Comparison of ENCODE assay signal across 23 cellular contexts in genomic region chr7:25119102-25119501, GRCh38. TPM values are rescaled to one million over a fixed set of nuclear protein-coding genes. Genes with fewer than 3 reads are reported as not detected.
DNase-seq lines count a peak whose midpoint lies in the region; ATAC-seq, FAIRE-seq and TF ChIP-seq lines count a peak whose summit lies in the region.
"Had no signal": no experiment of that assay in that cellular context is flagged by ENCODE, and none has a peak within 500 bp of the region (broad histone marks: within the 10 kb centered on the region; RNA-seq: fewer than 3 reads in every experiment).

No MANE protein-coding gene starts in this region.

- peaks cover 49% of the 10 kb centered on the region for H3K4me1 Mint-ChIP-seq in activated naive CD8-positive, alpha-beta T cell (ENCODE audit: low read depth)
- peaks cover 27 to 64% of the 10 kb centered on the region in 2 donors for H3K4me1 Mint-ChIP-seq in stimulated activated naive B cell treated with anti-CD40 and anti-IgM and Interleukin-4, amounts not matched to agents 10 μg/mL and 1 μg/mL and 100 μg/mL, for 72 hours

- TF ChIP-seq POLR2A in HepG2 (IDR thresholded peaks at IDR 0.05; ENCODE audit: insufficient read depth in 1 of 2, low read depth in 2 of 2, low read length in 2 of 2), result no peak; a peak in 1 of 4 replicates
- no peak for TF ChIP-seq POLR2A in right lobe of liver (IDR thresholded peaks at IDR 0.05)
- TF ChIP-seq POLR2A in GM12891 (IDR thresholded peaks at IDR 0.05; ENCODE audit: low read depth, low read length), result no peak; the same call in 1 of the 2 replicates

- H3K9me3 ChIP-seq in HepG2 (ENCODE audit: low read length) (no peaks in the 10 kb centered on the region), right lobe of liver (no peaks in the 10 kb centered on the region)
- H3K9me3 ChIP-seq: SJSA1 had no signal

- no peak overlapping the region for H2AFZ ChIP-seq in HepG2 (ENCODE audit: low read length)

- DNase-seq in HepG2 (ENCODE audit: low spot score) (no peak), right lobe of liver (no peak), GM12891 (ENCODE audit: insufficient read length, low spot score) (no peak), GM19239 (ENCODE audit: insufficient read length, low spot score) (no peak)
- DNase-seq in stimulated activated naive B cell treated with anti-CD40 and anti-IgM and Interleukin-4, amounts not matched to agents 10 μg/mL and 1 μg/mL and 100 μg/mL, for 72 hours, result no peak
- DNase-seq: C1 segment of cervical spinal cord; CD8-positive, alpha-beta T cell; GF-D8; GOT3; HCEC 1CT; KG1; NCI-H1092 treated with DMSO at 0.1 percent for 48 hours; NCI-H146; NCI-H2029; NCI-H2227 treated with DMSO at 0.1 percent for 48 hours; NCI-H510A treated with DMSO at 0.1 percent for 48 hours; NCI-H748 treated with DMSO at 0.1 percent for 48 hours; NK-92 treated with Interleukin-12 subunit alpha and Interleukin-12 subunit beta, amount 100 ng/mL, for 24 hours had no signal

- TF ChIP-seq EP300 in HepG2 (IDR thresholded peaks at IDR 0.05; ENCODE audit: low read depth in 2 of 2, low read length in 2 of 2) (no peak), HepG2 (CRISPR knock-in tag; IDR thresholded peaks at IDR 0.05; ENCODE audit: borderline replicate concordance) (no peak)

- H4K20me1 ChIP-seq in HepG2 (ENCODE audit: insufficient read depth, low read length), result peaks cover 9% of the 10 kb centered on the region

- no peak overlapping the region for H3K9ac ChIP-seq in HepG2 (ENCODE audit: insufficient read depth, low read depth, low read length)

- peak overlapping the region; percentile 10 for H3K27ac Mint-ChIP-seq in activated naive CD8-positive, alpha-beta T cell
- no peak overlapping the region for H3K27ac Mint-ChIP-seq in stimulated activated naive B cell treated with anti-CD40 and anti-IgM and Interleukin-4, amounts not matched to agents 10 μg/mL and 1 μg/mL and 100 μg/mL, for 72 hours
- H3K27ac Mint-ChIP-seq: CD8-positive, alpha-beta T cell had no signal

- TF ChIP-seq CTCF in HepG2 (CRISPR knock-in tag; IDR thresholded peaks at IDR 0.05), result no peak
- TF ChIP-seq CTCF in right lobe of liver (IDR thresholded peaks at IDR 0.05), result no peak

- peaks cover 12% of the 10 kb centered on the region for H3K36me3 Mint-ChIP-seq in activated naive CD8-positive, alpha-beta T cell
- H3K36me3 Mint-ChIP-seq in stimulated activated naive B cell treated with anti-CD40 and anti-IgM and Interleukin-4, amounts not matched to agents 10 μg/mL and 1 μg/mL and 100 μg/mL, for 72 hours, result peaks cover 43 to 56% of the 10 kb centered on the region in 2 donors

- CTCF ChIA-PET in HepG2 (lab: Yijun Ruan, JAX; ENCODE audit: low intra/inter-chr PET ratio, low total read pairs), result no interaction called here

- no peak for FAIRE-seq in HepG2 (lab: Jason Lieb, UNC)
- peak; percentile 43 for FAIRE-seq in GM12891 (lab: Jason Lieb, UNC)
- no peak for FAIRE-seq in GM19239 (lab: Jason Lieb, UNC)
- FAIRE-seq: RCC 7860 had no signal

- H3K27me3 ChIP-seq in HepG2 (ENCODE audit: control insufficient read depth in 1 of 2, insufficient read depth in 2 of 2, low read length in 2 of 2), result no peaks in the 10 kb centered on the region; a peak in 1 of 5 replicates
- no peaks in the 10 kb centered on the region for H3K27me3 ChIP-seq in right lobe of liver
- H3K27me3 ChIP-seq: SJSA1 had no signal

- H3K79me2 ChIP-seq in HepG2 (ENCODE audit: insufficient read depth, low read length), result peaks cover 11% of the 10 kb centered on the region

- H3K27me3 Mint-ChIP-seq in activated naive CD8-positive, alpha-beta T cell, result no peaks in the 10 kb centered on the region
- H3K27me3 Mint-ChIP-seq in stimulated activated naive B cell treated with anti-CD40 and anti-IgM and Interleukin-4, amounts not matched to agents 10 μg/mL and 1 μg/mL and 100 μg/mL, for 72 hours, result no peaks in the 10 kb centered on the region

- TF ChIP-seq RAD21 in HepG2 (CRISPR knock-in tag; IDR thresholded peaks at IDR 0.05), result no peak

- H3K4me3 ChIP-seq in HepG2 (replicated peaks in 1 of 3; ENCODE audit: insufficient read depth in 1 of 3, low read depth in 2 of 3, low read length in 3 of 3) (no peak overlapping the region), right lobe of liver (no peak overlapping the region)
- H3K4me3 ChIP-seq: SJSA1 had no signal

- intact Hi-C loops in HepG2 (cut with micrococcal nuclease; ENCODE audit: unreplicated experiment), result no loop called here
- intact Hi-C loops in right lobe of liver (cut with DNase I), result no loop called here

- no TSS peak for BruUV-seq in HepG2 (replicated peaks; lab: Mats Ljungman, UMichigan)

- no peak overlapping the region for H3K4me2 ChIP-seq in HepG2 (ENCODE audit: low read depth, low read length)

- no peak overlapping the region for H3K4me3 Mint-ChIP-seq in activated naive CD8-positive, alpha-beta T cell
- H3K4me3 Mint-ChIP-seq in stimulated activated naive B cell treated with anti-CD40 and anti-IgM and Interleukin-4, amounts not matched to agents 10 μg/mL and 1 μg/mL and 100 μg/mL, for 72 hours, result peak overlapping the region; percentile 17 to 25
- H3K4me3 Mint-ChIP-seq: CD8-positive, alpha-beta T cell had no signal

- no peaks in the 10 kb centered on the region for H3K9me3 Mint-ChIP-seq in activated naive CD8-positive, alpha-beta T cell (ENCODE audit: low read depth)
- H3K9me3 Mint-ChIP-seq in stimulated activated naive B cell treated with anti-CD40 and anti-IgM and Interleukin-4, amounts not matched to agents 10 μg/mL and 1 μg/mL and 100 μg/mL, for 72 hours, result no peaks in the 10 kb centered on the region
- H3K9me3 Mint-ChIP-seq: CD8-positive, alpha-beta T cell had no signal

- POLR2A ChIA-PET in HepG2 (lab: Yijun Ruan, JAX), result no interaction called here

- in situ Hi-C loops in HepG2 (cut with HindIII; ENCODE audit: extremely low pct_ligation_motif_present, low pct_unique_long_range_greater_than_20kb), result no loop called here

- no peak overlapping the region for H3K27ac ChIP-seq in HepG2 (ENCODE audit: extremely low read length, insufficient read depth, low read length)
- H3K27ac ChIP-seq in right lobe of liver, result no peak overlapping the region
- H3K27ac ChIP-seq: HL-60, SJSA1 had no signal

- no peak for ATAC-seq in HepG2
- no peak for ATAC-seq in right lobe of liver
- ATAC-seq in stimulated activated naive B cell treated with anti-CD40 and anti-IgM and Interleukin-4, amounts not matched to agents 10 μg/mL and 1 μg/mL and 100 μg/mL, for 72 hours (replicated peaks), result no peak
- ATAC-seq in GM18909 (IDR thresholded peaks at IDR 0.05; ENCODE audit: poor library complexity, unreplicated experiment), result no peak
- ATAC-seq: CD8-positive, alpha-beta T cell had no signal

- H3K36me3 ChIP-seq in HepG2 (replicated peaks in 1 of 2; ENCODE audit: control insufficient read depth in 1 of 2, insufficient read depth in 2 of 2, low read length in 2 of 2) (peaks cover 2 to 25% of the 10 kb centered on the region in 2 experiments; a peak in 4 of 5 replicates), right lobe of liver (peaks cover 0 to 35% (median 12%) of the 10 kb centered on the region in 4 donors)

- H3K4me1 ChIP-seq in HepG2 (ENCODE audit: insufficient read depth, low read length) (peaks cover 26% of the 10 kb centered on the region), right lobe of liver (peaks cover 0 to 5% (median 5%) of the 10 kb centered on the region in 4 donors)

- WGBS in HepG2 (ENCODE audit: low lambda C conversion rate), result 96% methylated on average over 8 of the region's 8 CpGs
- 84% methylated on average over 8 of the region's 8 CpGs for WGBS in right lobe of liver (ENCODE audit: insufficient coverage, low coverage, low lambda C conversion rate, missing lambda C conversion rate)

TF ChIP-seq in HepG2, 621 proteins besides CTCF, POLR2A, EP300 and RAD21:
- no peak for TF ChIP-seq BHLHE40 (IDR thresholded peaks at IDR 0.05; ENCODE audit: low read length)
- TF ChIP-seq POLR2G (IDR thresholded peaks at IDR 0.05; ENCODE audit: low read depth, low read length), result peak; percentile 25

TF ChIP-seq in GM12891, 5 proteins besides CTCF, POLR2A, EP300 and RAD21:
- TF ChIP-seq SPI1 (IDR thresholded peaks at IDR 0.05; ENCODE audit: low read depth, low read length) (no peak), PAX5 (IDR thresholded peaks at IDR 0.05; ENCODE audit: insufficient read depth, low read length, severe bottlenecking) (no peak), POU2F2 (IDR thresholded peaks at IDR 0.05; ENCODE audit: low read depth, low read length) (no peak), POLR2AphosphoS5 (IDR thresholded peaks at IDR 0.05; ENCODE audit: low read depth, low read length) (no peak), TAF1 (IDR thresholded peaks at IDR 0.05; ENCODE audit: low read depth, low read length) (no peak)

RNA-seq across cellular contexts. Expression of gene CYCS, which starts 6.0 kb away (rescaled TPM):
- total RNA-seq in HepG2 (2016; rRNA removed; fragmentation: Illumina TruSeq; extraction: Trizol) (202 and 328 TPM in 2 replicates), right lobe of liver (10 to 100 TPM; 45.8 to 79.9 (median 52.8) TPM)
- 39.6 and 45.3 TPM in 2 replicates for total RNA-seq in HepG2 (2016; cell fraction: cytosol; rRNA removed; fragmentation: Illumina TruSeq; extraction: Trizol; ENCODE audit: low read depth)
- total RNA-seq in HepG2 (2016; cell fraction: insoluble cytoplasmic fraction; rRNA removed; fragmentation: Illumina TruSeq; extraction: Trizol), result 207 and 339 TPM in 2 replicates
- total RNA-seq in HepG2 (2016; cell fraction: membrane; rRNA removed; fragmentation: Illumina TruSeq; extraction: Trizol), result 73.1 and 74.7 TPM in 2 replicates
- 70.5 and 80.2 TPM in 2 replicates for total RNA-seq in HepG2 (2016; cell fraction: nucleus; rRNA removed; fragmentation: Illumina TruSeq; extraction: Trizol)
- polyA plus RNA-seq in HepG2 (2011; rRNA removed), result 26.5 and 35.9 TPM in 2 replicates
- polyA plus RNA-seq in HepG2 (2011; cell fraction: cytosol; rRNA removed), result 10.6 and 20.5 TPM in 2 replicates
- 5.9 and 8.4 TPM in 2 replicates for polyA plus RNA-seq in HepG2 (2011; cell fraction: nucleus; rRNA removed)
- polyA plus RNA-seq in HepG2 (2012), result 96.6 and 104 TPM in 2 replicates
- polyA plus RNA-seq in HepG2 (2016; cell fraction: cytosol; fragmentation: Illumina TruSeq; extraction: Trizol; ENCODE audit: low read depth), result 66.8 and 78.2 TPM in 2 replicates
- polyA plus RNA-seq in HepG2 (2016; cell fraction: insoluble cytoplasmic fraction; fragmentation: Illumina TruSeq; extraction: Trizol; ENCODE audit: low read depth), result 412 and 459 TPM in 2 replicates
- polyA plus RNA-seq in HepG2 (2016; cell fraction: membrane; fragmentation: Illumina TruSeq; extraction: Trizol; ENCODE audit: low read depth), result 98.0 and 112 TPM in 2 replicates
- 127 and 128 TPM in 2 replicates for polyA plus RNA-seq in HepG2 (2016; cell fraction: nucleus; fragmentation: Illumina TruSeq; extraction: Trizol; ENCODE audit: insufficient read depth, low read depth)
- polyA minus RNA-seq in HepG2 (2011; rRNA and poly(A)+ RNA removed; ENCODE audit: low replicate concordance), result 7.8 and 22.6 TPM in 2 replicates
- 20.9 and 23.8 TPM in 2 replicates for polyA minus RNA-seq in HepG2 (2011; cell fraction: cytosol; rRNA and poly(A)+ RNA removed)
- polyA minus RNA-seq in HepG2 (2011; cell fraction: nucleus; rRNA and poly(A)+ RNA removed), result 45.5 and 49.6 TPM in 2 replicates
- 159 TPM for polyA plus RNA-seq in GM12891 (2012; ENCODE audit: low read depth, missing spikeins)
